ENCODE assay signal across 8 cellular contexts in genomic region chr6:7424967-7425807, GRCh38. TPM values are rescaled to one million over a fixed set of nuclear protein-coding genes. Genes with fewer than 3 reads are reported as not detected.
A peak's percentile ranks its signal among the peaks of the same experiment; 100 is the strongest.
DNase-seq lines count a peak whose midpoint lies in the region; ATAC-seq, FAIRE-seq and TF ChIP-seq lines count a peak whose summit lies in the region.

No MANE protein-coding gene starts in this region.

- H3K36me3 ChIP-seq in osteoblast (ENCODE audit: insufficient read depth, low read length) = no peaks in the 10 kb centered on the region

- TF ChIP-seq CTCF in osteoblast (IDR thresholded peaks at IDR 0.05; ENCODE audit: extremely low read depth, low read depth, low read length) = peak; percentile 73

- FAIRE-seq in G401.6 (lab: Jason Lieb, UNC) = peak; percentile 33

- no peaks in the 10 kb centered on the region for H3K4me1 ChIP-seq in osteoblast (ENCODE audit: insufficient read depth, low read length)

- ATAC-seq in HG03442 (IDR thresholded peaks at IDR 0.05; ENCODE audit: unreplicated experiment) = no peak

- no peak overlapping the region for H3K27ac ChIP-seq in osteoblast (ENCODE audit: low read depth, low read length)

- no peaks in the 10 kb centered on the region for H3K79me2 ChIP-seq in osteoblast (ENCODE audit: insufficient read depth, low read length)

- no peaks in the 10 kb centered on the region for H3K9me3 ChIP-seq in osteoblast (ENCODE audit: low read depth, low read length)

- H2AFZ ChIP-seq in osteoblast (ENCODE audit: low read length) = no peak overlapping the region

- no peaks in the 10 kb centered on the region for H3K27me3 ChIP-seq in osteoblast (ENCODE audit: insufficient read depth, low read length)

- no peaks in the 10 kb centered on the region for H4K20me1 ChIP-seq in osteoblast (ENCODE audit: insufficient read depth, low read length)

- no peak overlapping the region for H3K4me2 ChIP-seq in osteoblast (ENCODE audit: insufficient read depth, low read length)

- no peak for TF ChIP-seq POLR2A in erythroblast (IDR thresholded peaks at IDR 0.05; ENCODE audit: low read length)

- DNase-seq in NCI-H226 (peak; percentile 14), erythroblast (lab: John Stamatoyannopoulos, UW) (peak; percentile 20 to 40), osteoblast (ENCODE audit: insufficient read length, low spot score, missing footprints) (peak; percentile 94), cerebellar cortex (ENCODE audit: low spot score) (no peak), activated T-cell treated with anti-CD3 and anti-CD28 coated beads for 4 hours (no peak), NCI-H187 (lab: John Stamatoyannopoulos, UW) (no peak)

- H3K4me3 ChIP-seq in osteoblast (ENCODE audit: insufficient read depth, low read length) = no peak overlapping the region

RNA-seq across cellular contexts. Expression of gene RIOK1, which starts 35.6 kb away (rescaled TPM):
- 13.8 and 14.1 TPM in 2 replicates for total RNA-seq in osteoblast

RNA-seq across cellular contexts. Expression of gene CAGE1, which starts 35.6 kb away (rescaled TPM):
- total RNA-seq in osteoblast = under 0.01 TPM in 2 replicates

Comparison
In these comparisons a context has a peak if more than half of its experiments do, and no peak if none do; other contexts are left out.
1. DNase-seq: peak in NCI-H226 (single experiment), erythroblast (2 of 2) and osteoblast (single experiment); none in cerebellar cortex (single experiment), activated T-cell treated with anti-CD3 and anti-CD28 coated beads for 4 hours (single experiment) and NCI-H187 (0 of 2).